ENCODE assay signal across 8 cellular contexts in genomic region chr18:46070683-46071614, GRCh38. TPM values are rescaled to one million over a fixed set of nuclear protein-coding genes. Genes with fewer than 3 reads are reported as not detected.
DNase-seq lines count a peak whose midpoint lies in the region; ATAC-seq and TF ChIP-seq lines count a peak whose summit lies in the region.

No MANE protein-coding gene starts in this region.

- no peaks in the 10 kb centered on the region for H3K27me3 Mint-ChIP-seq in activated T-helper 17 cell treated with anti-CD3 and anti-CD28 coated beads, Interleukin-2, amount 50 U/mL, for 72 hours

- no peaks in the 10 kb centered on the region for H3K9me3 ChIP-seq in iPS DF 6.9 (ENCODE audit: control insufficient read depth, insufficient read depth, low read length)

- H3K9me3 Mint-ChIP-seq in activated T-helper 17 cell treated with anti-CD3 and anti-CD28 coated beads, Interleukin-2, amount 50 U/mL, for 72 hours: no peaks in the 10 kb centered on the region

- no peak overlapping the region for H3K27ac ChIP-seq in iPS DF 6.9 (ENCODE audit: low read length)

- no CpG with 5 or more reads among the region's 13 CpGs for WGBS in iPS DF 6.9 (ENCODE audit: insufficient coverage, insufficient read length)

- 0 out of 2 replicates have a peak, but pooled peaks cover 2% of the 10 kb centered on the region for H3K4me1 ChIP-seq in iPS DF 6.9 (ENCODE audit: control insufficient read depth, insufficient read depth, low read length)

- H3K36me3 Mint-ChIP-seq in activated T-helper 17 cell treated with anti-CD3 and anti-CD28 coated beads, Interleukin-2, amount 50 U/mL, for 72 hours (ENCODE audit: low read depth): no peaks in the 10 kb centered on the region

- DNase-seq in CD1c-positive myeloid dendritic cell (ENCODE audit: extremely low spot score) (peak; percentile 73), iPS DF 6.9 (ENCODE audit: low read depth, low spot score) (no peak), GM10266 (ENCODE audit: extremely low spot score) (no peak), NCI-H748 (lab: John Stamatoyannopoulos, UW; ENCODE audit: unreplicated experiment) (no peak), GM19240 (ENCODE audit: insufficient read length, low spot score) (no peak)
- DNase-seq in stimulated activated CD8-positive, alpha-beta memory T cell treated with anti-CD3 and anti-CD28 coated beads, Interleukin-12 subunit alpha, Interleukin-12 subunit beta, amount 100 ng/mL, for 4 hours (ENCODE audit: low read depth): peak; percentile 10

- H3K36me3 ChIP-seq in iPS DF 6.9 (ENCODE audit: control insufficient read depth, insufficient read depth, low read length): no peaks in the 10 kb centered on the region

- peaks cover 22% of the 10 kb centered on the region for H3K4me1 Mint-ChIP-seq in activated T-helper 17 cell treated with anti-CD3 and anti-CD28 coated beads, Interleukin-2, amount 50 U/mL, for 72 hours

- H3K27ac Mint-ChIP-seq in activated T-helper 17 cell treated with anti-CD3 and anti-CD28 coated beads, Interleukin-2, amount 50 U/mL, for 72 hours: peak overlapping the region; percentile 77

- H3K4me3 Mint-ChIP-seq in activated T-helper 17 cell treated with anti-CD3 and anti-CD28 coated beads, Interleukin-2, amount 50 U/mL, for 72 hours: peak overlapping the region; percentile 19

- peaks cover 15% of the 10 kb centered on the region; the same call in 1 of the 2 replicates for H3K27me3 ChIP-seq in iPS DF 6.9 (ENCODE audit: control insufficient read depth, insufficient read depth, low read length)

- peak overlapping the region; percentile 86; the same call in 1 of the 2 replicates for H3K4me3 ChIP-seq in iPS DF 6.9 (ENCODE audit: low read length)

- no peak for TF ChIP-seq CTCF in GM10266 (IDR thresholded peaks at IDR 0.05; ENCODE audit: control insufficient read depth, insufficient read depth, low read depth, missing control alignments)

- ATAC-seq in HG03103 (IDR thresholded peaks at IDR 0.05; ENCODE audit: low read depth, unreplicated experiment): peak; percentile 4
- peak; percentile 22 for ATAC-seq in activated T-helper 17 cell treated with anti-CD3 and anti-CD28 coated beads, Interleukin-2, amount 50 U/mL, for 72 hours (replicated peaks)

RNA-seq across cellular contexts. Expression of gene PSTPIP2, which starts 1.1 kb away (rescaled TPM):
- 1 to 10 TPM; 4.3 to 8.1 TPM for total RNA-seq in activated T-helper 17 cell treated with anti-CD3 and anti-CD28 coated beads, Interleukin-2, amount 50 U/mL, for 72 hours

RNA-seq across cellular contexts. Expression of gene ATP5F1A, which starts 27.1 kb away (rescaled TPM):
- total RNA-seq in activated T-helper 17 cell treated with anti-CD3 and anti-CD28 coated beads, Interleukin-2, amount 50 U/mL, for 72 hours: 100 to 1,000 TPM; 278 to 511 TPM

RNA-seq across cellular contexts. Expression of gene HAUS1, which starts 33.2 kb away (rescaled TPM):
- 10 to 100 TPM; 34.3 to 54.5 TPM for total RNA-seq in activated T-helper 17 cell treated with anti-CD3 and anti-CD28 coated beads, Interleukin-2, amount 50 U/mL, for 72 hours

Comparison
In these comparisons a context has a peak if more than half of its experiments do, and no peak if none do; other contexts are left out.
1. DNase-seq: peak in CD1c-positive myeloid dendritic cell (single experiment) and stimulated activated CD8-positive, alpha-beta memory T cell treated with anti-CD3 and anti-CD28 coated beads, Interleukin-12 subunit alpha, Interleukin-12 subunit beta, amount 100 ng/mL, for 4 hours (single experiment); none in iPS DF 6.9 (single experiment), GM10266 (single experiment), NCI-H748 (single experiment) and GM19240 (single experiment).